In the genomic region with DNA sequence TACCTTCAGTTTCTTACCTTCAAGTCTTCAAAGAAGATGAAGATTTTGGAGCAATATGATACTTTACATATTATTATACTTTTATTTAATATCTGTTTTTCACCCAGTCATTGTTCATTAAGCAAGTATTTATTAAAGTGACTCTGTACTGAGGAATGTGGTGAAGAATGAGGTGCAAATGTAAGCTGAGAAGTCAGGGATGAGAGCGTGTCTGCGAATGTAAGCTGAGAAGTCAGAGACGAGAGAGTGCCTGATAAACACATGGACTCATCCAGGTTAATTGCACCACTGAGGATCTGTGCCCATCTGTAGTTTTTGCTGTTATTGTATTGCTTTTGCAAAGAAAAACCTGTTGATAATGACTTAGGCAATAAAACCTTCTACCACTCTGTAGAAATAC, we compare ENCODE assay signal across 19 cellular contexts.
DNase-seq lines count a peak whose midpoint lies in the region; ATAC-seq, FAIRE-seq and TF ChIP-seq lines count a peak whose summit lies in the region.
"Had no signal": no experiment of that assay in that cellular context is flagged by ENCODE, and none has a peak within 500 bp of the region (broad histone marks: within the 10 kb centered on the region; RNA-seq: fewer than 3 reads in every experiment).

No MANE protein-coding gene starts in this region.

- no peak overlapping the region for H3K27ac Mint-ChIP-seq in effector memory CD8-positive, alpha-beta T cell
- H3K27ac Mint-ChIP-seq: activated CD4-positive, alpha-beta T cell treated with anti-CD3 and anti-CD28 coated beads for 36 hours; activated naive CD4-positive, alpha-beta T cell treated with anti-CD3 and anti-CD28 coated beads, Interleukin-2, amount 50 U/mL, for 24 hours; IgD-negative memory B cell; T-helper 1 cell treated with Interleukin-12 subunit alpha and Interleukin-12 subunit beta and Interleukin-4 antibody, amounts not matched to agents 30 μg/mL and 1 μg/mL, for 36 hours had no signal

- FAIRE-seq in endothelial cell of umbilical vein (lab: Jason Lieb, UNC): no peak
- FAIRE-seq: D721Med, H1 had no signal

- no peak overlapping the region for H3K4me3 ChIP-seq in endothelial cell of umbilical vein (replicated peaks in 1 of 3; ENCODE audit: insufficient read depth in 1 of 3, low read depth in 1 of 3, low read length in 3 of 3)
- H3K4me3 ChIP-seq: esophagus muscularis mucosa, ovary had no signal

- TF ChIP-seq POLR2A in endothelial cell of umbilical vein (IDR thresholded peaks at IDR 0.05; ENCODE audit: low read depth, low read length): no peak

- H3K27me3 ChIP-seq in endothelial cell of umbilical vein (ENCODE audit: control insufficient read depth in 2 of 2, insufficient read depth in 2 of 2, low read length in 2 of 2): no peaks in the 10 kb centered on the region
- H3K27me3 ChIP-seq: esophagus muscularis mucosa, ovary had no signal

- no peaks in the 10 kb centered on the region for H3K36me3 ChIP-seq in endothelial cell of umbilical vein (ENCODE audit: control insufficient read depth in 2 of 2, extremely low read depth in 1 of 2, insufficient read depth in 2 of 2, low read length in 2 of 2)
- H3K36me3 ChIP-seq: esophagus muscularis mucosa, ovary had no signal

- no peak for ATAC-seq in effector memory CD8-positive, alpha-beta T cell (replicated peaks)
- no peak for ATAC-seq in GM18858 (IDR thresholded peaks at IDR 0.05; ENCODE audit: unreplicated experiment)
- ATAC-seq: activated CD4-positive, alpha-beta T cell treated with anti-CD3 and anti-CD28 coated beads for 36 hours had no signal

- no peaks in the 10 kb centered on the region for H3K9me3 Mint-ChIP-seq in effector memory CD8-positive, alpha-beta T cell
- H3K9me3 Mint-ChIP-seq: activated naive CD4-positive, alpha-beta T cell treated with anti-CD3 and anti-CD28 coated beads, Interleukin-2, amount 50 U/mL, for 24 hours; T-helper 1 cell treated with Interleukin-12 subunit alpha and Interleukin-12 subunit beta and Interleukin-4 antibody, amounts not matched to agents 30 μg/mL and 1 μg/mL, for 36 hours had no signal

- no peaks in the 10 kb centered on the region for H3K4me1 Mint-ChIP-seq in effector memory CD8-positive, alpha-beta T cell (ENCODE audit: low read depth in 2 of 2)
- H3K4me1 Mint-ChIP-seq: activated CD4-positive, alpha-beta T cell treated with anti-CD3 and anti-CD28 coated beads for 36 hours; activated naive CD4-positive, alpha-beta T cell treated with anti-CD3 and anti-CD28 coated beads, Interleukin-2, amount 50 U/mL, for 24 hours; IgD-negative memory B cell had no signal

- no peaks in the 10 kb centered on the region for H3K9me1 ChIP-seq in endothelial cell of umbilical vein (replicated peaks; ENCODE audit: control insufficient read depth, extremely low read depth, insufficient read depth, low read length)

- BruUV-seq in endothelial cell of umbilical vein (replicated peaks; lab: Mats Ljungman, UMichigan): no TSS peak

- peak overlapping the region; percentile 15 for H2AFZ ChIP-seq in endothelial cell of umbilical vein (ENCODE audit: low read depth, low read length)

- H4K20me1 ChIP-seq in endothelial cell of umbilical vein (replicated peaks; ENCODE audit: control insufficient read depth, extremely low read depth, insufficient read depth, low read length): no peaks in the 10 kb centered on the region

- no peaks in the 10 kb centered on the region for H3K9me3 ChIP-seq in endothelial cell of umbilical vein (replicated peaks; ENCODE audit: control insufficient read depth, insufficient read depth, low read length)
- H3K9me3 ChIP-seq: esophagus muscularis mucosa, ovary had no signal

- peaks cover 9 to 10% of the 10 kb centered on the region in 2 donors for H3K27me3 Mint-ChIP-seq in effector memory CD8-positive, alpha-beta T cell
- H3K27me3 Mint-ChIP-seq: activated naive CD4-positive, alpha-beta T cell treated with anti-CD3 and anti-CD28 coated beads, Interleukin-2, amount 50 U/mL, for 24 hours; IgD-negative memory B cell had no signal

- no peak overlapping the region for H3K4me2 ChIP-seq in endothelial cell of umbilical vein (ENCODE audit: insufficient read depth, low read length)

- H3K9ac ChIP-seq in endothelial cell of umbilical vein (replicated peaks; ENCODE audit: extremely low read depth, insufficient read depth, low read length): no peak overlapping the region

- POLR2A ChIA-PET in endothelial cell of umbilical vein (lab: Charles Lee): no interaction called here

- CTCF ChIA-PET in endothelial cell of umbilical vein (lab: Charles Lee): no interaction called here

- intact Hi-C loops in endothelial cell of umbilical vein (cut with micrococcal nuclease): no loop called here

- dilution Hi-C loops in endothelial cell of umbilical vein (cut with MboI; ENCODE audit: extremely low pct_ligation_motif_present, low sequenced_read_pairs): no loop called here

- peaks cover 58% of the 10 kb centered on the region for H3K4me1 ChIP-seq in endothelial cell of umbilical vein (ENCODE audit: control insufficient read depth, extremely low read depth, insufficient read depth, low read length)

- H3K36me3 Mint-ChIP-seq in effector memory CD8-positive, alpha-beta T cell (ENCODE audit: insufficient read depth): no peaks in the 10 kb centered on the region
- H3K36me3 Mint-ChIP-seq: activated naive CD4-positive, alpha-beta T cell treated with anti-CD3 and anti-CD28 coated beads, Interleukin-2, amount 50 U/mL, for 24 hours; IgD-negative memory B cell had no signal

- H3K79me2 ChIP-seq in endothelial cell of umbilical vein (ENCODE audit: control insufficient read depth, insufficient read depth, low read length): no peaks in the 10 kb centered on the region

- H3K27ac ChIP-seq in endothelial cell of umbilical vein (ENCODE audit: insufficient read depth, low read depth, low read length): no peak overlapping the region
- H3K27ac ChIP-seq: esophagus muscularis mucosa, ovary had no signal

- no peak overlapping the region for H3K4me3 Mint-ChIP-seq in effector memory CD8-positive, alpha-beta T cell
- H3K4me3 Mint-ChIP-seq: activated CD4-positive, alpha-beta T cell treated with anti-CD3 and anti-CD28 coated beads for 36 hours; activated naive CD4-positive, alpha-beta T cell treated with anti-CD3 and anti-CD28 coated beads, Interleukin-2, amount 50 U/mL, for 24 hours; IgD-negative memory B cell; T-helper 1 cell treated with Interleukin-12 subunit alpha and Interleukin-12 subunit beta and Interleukin-4 antibody, amounts not matched to agents 30 μg/mL and 1 μg/mL, for 36 hours had no signal

- no peak for TF ChIP-seq CTCF in endothelial cell of umbilical vein (IDR thresholded peaks at IDR 0.05; ENCODE audit: extremely low read depth in 1 of 2, insufficient read depth in 1 of 2, low read depth in 1 of 2, low read length in 2 of 2)

- DNase-seq in EL (peak; percentile 35), NCI-H226 (peak; percentile 55), endothelial cell of umbilical vein (ENCODE audit: low read depth, low spot score) (peak; percentile 35), kidney tubule cell (ENCODE audit: low spot score) (peak; percentile 66), hippocampal formation (lab: John Stamatoyannopoulos, UW) (no peak), NCI-H510A treated with DMSO at 0.1 percent for 48 hours (lab: John Stamatoyannopoulos, UW) (no peak)
- DNase-seq in effector memory CD8-positive, alpha-beta T cell: no peak
- DNase-seq: activated CD4-positive, alpha-beta T cell treated with anti-CD3 and anti-CD28 coated beads for 36 hours; AML-193; cerebellar nuclear complex; NCI-H1105 treated with DMSO at 0.1 percent for 48 hours; ovary had no signal

TF ChIP-seq in endothelial cell of umbilical vein, 7 proteins besides CTCF, POLR2A, EP300 and RAD21:
- TF ChIP-seq, protein P1, sequence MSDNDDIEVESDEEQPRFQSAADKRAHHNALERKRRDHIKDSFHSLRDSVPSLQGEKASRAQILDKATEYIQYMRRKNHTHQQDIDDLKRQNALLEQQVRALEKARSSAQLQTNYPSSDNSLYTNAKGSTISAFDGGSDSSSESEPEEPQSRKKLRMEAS (IDR thresholded peaks at IDR 0.05; ENCODE audit: insufficient read depth, insufficient read length): no peak
- TF ChIP-seq FOS (IDR thresholded peaks at IDR 0.05; ENCODE audit: borderline replicate concordance, insufficient read depth, low read length) (no peak), EZH2 (IDR thresholded peaks at IDR 0.05; ENCODE audit: borderline replicate concordance, low read depth, low read length, severe bottlenecking) (no peak), GATA2 (IDR thresholded peaks at IDR 0.05; ENCODE audit: insufficient read depth, insufficient read length, low read depth, low read length) (no peak), MYC (IDR thresholded peaks at IDR 0.05; ENCODE audit: low read depth, low read length) (no peak), POLR2AphosphoS5 (IDR thresholded peaks at IDR 0.05; ENCODE audit: insufficient read depth, low read depth, low read length) (no peak), JUN (IDR thresholded peaks at IDR 0.05; ENCODE audit: borderline replicate concordance, insufficient read depth, insufficient read length, low read depth) (no peak)
TF ChIP-seq in endothelial cell of umbilical vein: peak in this region for 0.

Comparison
In these comparisons a context has a peak if more than half of its experiments do, and no peak if none do; other contexts are left out.
1. DNase-seq: peak in EL (single experiment), NCI-H226 (single experiment), endothelial cell of umbilical vein (single experiment) and kidney tubule cell (single experiment); none in hippocampal formation (0 of 2), effector memory CD8-positive, alpha-beta T cell (0 of 3) and NCI-H510A treated with DMSO at 0.1 percent for 48 hours (single experiment).